19 cellular contexts compared by ENCODE assay signal in the genomic region with DNA sequence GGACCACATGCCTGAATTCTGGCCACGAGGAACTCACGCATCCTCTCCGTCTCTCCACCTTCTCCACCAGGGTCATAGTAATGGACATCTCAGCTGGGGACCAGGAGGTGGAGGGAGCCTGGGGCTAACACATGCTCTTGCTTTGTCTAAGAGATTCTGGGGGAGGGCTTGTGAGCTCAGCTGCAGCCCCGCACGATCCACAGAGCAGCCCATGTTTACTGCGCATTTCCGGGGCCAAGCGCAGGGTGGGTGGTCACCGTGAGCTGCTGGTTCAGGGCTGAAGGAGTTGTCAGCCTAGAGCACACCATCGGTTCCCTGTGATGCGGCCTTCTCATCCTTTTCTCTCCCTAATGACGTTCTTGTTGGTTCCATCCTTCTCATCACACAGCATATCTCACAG. TPM values are rescaled to one million over a fixed set of nuclear protein-coding genes. Genes with fewer than 3 reads are reported as not detected.
DNase-seq lines count a peak whose midpoint lies in the region; ATAC-seq and TF ChIP-seq lines count a peak whose summit lies in the region.
"Had no signal": no experiment of that assay in that cellular context is flagged by ENCODE, and none has a peak within 500 bp of the region (broad histone marks: within the 10 kb centered on the region; RNA-seq: fewer than 3 reads in every experiment).

No MANE protein-coding gene starts in this region.

- no peak for ATAC-seq in stimulated activated effector memory CD8-positive, alpha-beta T cell treated with anti-CD3 and anti-CD28 coated beads, Interleukin-12 subunit alpha, Interleukin-12 subunit beta, amount 100 ng/mL, for 72 hours
- ATAC-seq: CD8-positive, alpha-beta T cell had no signal

- H3K27me3 Mint-ChIP-seq in CD14-positive monocyte (ENCODE audit: low read depth in 3 of 3): peaks cover 4 to 10% (median 6%) of the 10 kb centered on the region in 3 donors

- H3K9me3 Mint-ChIP-seq in CD14-positive monocyte: peaks cover 4 to 29% (median 18%) of the 10 kb centered on the region in 7 donors
- H3K9me3 Mint-ChIP-seq in stimulated activated effector memory CD8-positive, alpha-beta T cell treated with anti-CD3 and anti-CD28 coated beads, Interleukin-12 subunit alpha, Interleukin-12 subunit beta, amount 100 ng/mL, for 72 hours: peaks cover 8% of the 10 kb centered on the region

- H3K4me1 ChIP-seq in MM.1S (ENCODE audit: low read length) (no peaks in the 10 kb centered on the region), thyroid gland (peaks cover 42% of the 10 kb centered on the region in 2 donors)
- H3K4me1 ChIP-seq: Caco-2 had no signal

- no peak overlapping the region for H3K9ac ChIP-seq in MM.1S (ENCODE audit: low read length)
- H3K9ac ChIP-seq: GM23248 had no signal

- H3K27ac Mint-ChIP-seq in CD14-positive monocyte: no peak overlapping the region
- no peak overlapping the region for H3K27ac Mint-ChIP-seq in stimulated activated effector memory CD8-positive, alpha-beta T cell treated with anti-CD3 and anti-CD28 coated beads, Interleukin-12 subunit alpha, Interleukin-12 subunit beta, amount 100 ng/mL, for 72 hours
- H3K27ac Mint-ChIP-seq: CD4-positive, CD25-positive, alpha-beta regulatory T cell; CD8-positive, alpha-beta T cell had no signal

- peak; percentile 20 for DNase-seq in CD14-positive monocyte (ENCODE audit: low spot score)
- no peak for DNase-seq in MM.1S
- peak; percentile 16 for DNase-seq in posterior vena cava (ENCODE audit: low spot score)
- DNase-seq in thyroid gland: no peak
- no peak for DNase-seq in stimulated activated effector memory CD8-positive, alpha-beta T cell treated with anti-CD3 and anti-CD28 coated beads, Interleukin-12 subunit alpha, Interleukin-12 subunit beta, amount 100 ng/mL, for 72 hours (ENCODE audit: low spot score in 2 of 2)
- no peak for DNase-seq in NCI-H524 treated with DMSO at 0.1 percent for 48 hours (lab: John Stamatoyannopoulos, UW)
- DNase-seq: C1 segment of cervical spinal cord; Caco-2; CD4-positive, CD25-positive, alpha-beta regulatory T cell; CD8-positive, alpha-beta T cell; DMS153; DND-41; GM23248; H7; HCEC 1CT had no signal

- peaks cover 100% of the 10 kb centered on the region for H3K27me3 ChIP-seq in MM.1S (replicated peaks; ENCODE audit: insufficient read depth, low read length)
- no peaks in the 10 kb centered on the region for H3K27me3 ChIP-seq in thyroid gland

- no peaks in the 10 kb centered on the region for H4K20me1 ChIP-seq in MM.1S (ENCODE audit: insufficient read depth, low read length)

- no peak overlapping the region for H3K4me3 Mint-ChIP-seq in CD14-positive monocyte
- H3K4me3 Mint-ChIP-seq in stimulated activated effector memory CD8-positive, alpha-beta T cell treated with anti-CD3 and anti-CD28 coated beads, Interleukin-12 subunit alpha, Interleukin-12 subunit beta, amount 100 ng/mL, for 72 hours: no peak overlapping the region
- H3K4me3 Mint-ChIP-seq: CD4-positive, CD25-positive, alpha-beta regulatory T cell; CD8-positive, alpha-beta T cell had no signal

- H3K4me1 Mint-ChIP-seq in CD14-positive monocyte: no peaks in the 10 kb centered on the region
- peaks cover 16% of the 10 kb centered on the region for H3K4me1 Mint-ChIP-seq in stimulated activated effector memory CD8-positive, alpha-beta T cell treated with anti-CD3 and anti-CD28 coated beads, Interleukin-12 subunit alpha, Interleukin-12 subunit beta, amount 100 ng/mL, for 72 hours
- H3K4me1 Mint-ChIP-seq: CD4-positive, CD25-positive, alpha-beta regulatory T cell had no signal

- no peaks in the 10 kb centered on the region for H3K79me2 ChIP-seq in MM.1S (ENCODE audit: low read length)

- H3K9me2 ChIP-seq in MM.1S (replicated peaks; ENCODE audit: insufficient read depth, low read length): no peaks in the 10 kb centered on the region

- H3K36me3 ChIP-seq in MM.1S (replicated peaks; ENCODE audit: insufficient read depth, low read length) (no peaks in the 10 kb centered on the region), thyroid gland (no peaks in the 10 kb centered on the region)

- H2AFZ ChIP-seq in MM.1S (ENCODE audit: low read length): no peak overlapping the region
- H2AFZ ChIP-seq: GM23248 had no signal

- TF ChIP-seq POLR2A in thyroid gland (IDR thresholded peaks at IDR 0.05): no peak

- 94 to 97% methylated on average over 12 of the region's 12 CpGs for WGBS in thyroid gland, 2 donors

- H3K4me2 ChIP-seq in MM.1S (ENCODE audit: low read depth, low read length): peak overlapping the region; percentile 10; the same call in 1 of the 2 replicates

- H3K9me3 ChIP-seq in MM.1S (replicated peaks; ENCODE audit: insufficient read depth, low read length): no peaks in the 10 kb centered on the region
- no peaks in the 10 kb centered on the region for H3K9me3 ChIP-seq in thyroid gland
- H3K9me3 ChIP-seq: Caco-2 had no signal

- H3K27ac ChIP-seq in MM.1S (ENCODE audit: low read length) (no peak overlapping the region), thyroid gland (peak overlapping the region in 2 of 3 donors; percentile 84 to 88)
- H3K27ac ChIP-seq: GM23248 had no signal

- TF ChIP-seq CTCF in CD14-positive monocyte (IDR thresholded peaks at IDR 0.05): no peak
- no peak for TF ChIP-seq CTCF in MM.1S (IDR thresholded peaks at IDR 0.05; ENCODE audit: low read length)
- no peak for TF ChIP-seq CTCF in thyroid gland (IDR thresholded peaks at IDR 0.05)

- intact Hi-C loops in CD14-positive monocyte (cut with micrococcal nuclease) (no loop called here), posterior vena cava (cut with DNase I) (no loop called here), thyroid gland (cut with DNase I) (no loop called here)

- no peaks in the 10 kb centered on the region for H3F3A ChIP-seq in MM.1S (ENCODE audit: insufficient read depth, low read length)

- H3K36me3 Mint-ChIP-seq in CD14-positive monocyte: no peaks in the 10 kb centered on the region
- H3K36me3 Mint-ChIP-seq in stimulated activated effector memory CD8-positive, alpha-beta T cell treated with anti-CD3 and anti-CD28 coated beads, Interleukin-12 subunit alpha, Interleukin-12 subunit beta, amount 100 ng/mL, for 72 hours: no peaks in the 10 kb centered on the region
- H3K36me3 Mint-ChIP-seq: CD8-positive, alpha-beta T cell had no signal

- H3K4me3 ChIP-seq in MM.1S (ENCODE audit: low read length): no peak overlapping the region
- H3K4me3 ChIP-seq in thyroid gland (replicated peaks in 1 of 3): no peak overlapping the region
- H3K4me3 ChIP-seq: GM23248 had no signal

RNA-seq across cellular contexts. Expression of a gene that starts 7.5 kb away (rescaled TPM):
- not detected for polyA plus RNA-seq in CD14-positive monocyte
- total RNA-seq in posterior vena cava (not detected), thyroid gland (10 to 100 TPM in 1 of 4 donors, 1 to 10 TPM in 1, not detected in 2; 2.5 to 14.3 TPM)
- total RNA-seq: A172; A673; CD4-positive, CD25-positive, alpha-beta regulatory T cell; CD8-positive, alpha-beta T cell; GM23248; H1; H7 had no signal
- polyA plus RNA-seq: BJ; CD4-positive, CD25-positive, alpha-beta regulatory T cell; GM23248; H1 had no signal

RNA-seq across cellular contexts. Expression of a gene that starts 8.1 kb away (rescaled TPM):
- not detected for polyA plus RNA-seq in CD14-positive monocyte
- total RNA-seq in posterior vena cava (not detected), thyroid gland (not detected)
- total RNA-seq: A172; A673; CD4-positive, CD25-positive, alpha-beta regulatory T cell; CD8-positive, alpha-beta T cell; GM23248; H1; H7 had no signal
- polyA plus RNA-seq: BJ; CD4-positive, CD25-positive, alpha-beta regulatory T cell; GM23248; H1 had no signal

RNA-seq across cellular contexts. Expression of a gene that starts 37.6 kb away (rescaled TPM):
- polyA plus RNA-seq in CD14-positive monocyte: under 1 TPM in 1 of 2 donors, not detected in 1; 0.30 TPM
- total RNA-seq in posterior vena cava (not detected), thyroid gland (10 to 100 TPM in 1 of 4 donors, 1 to 10 TPM in 3; 5.0 to 12.6 (median 6.2) TPM)
- total RNA-seq: A673, Caco-2, GM23248, H1, H7 had no signal
- polyA plus RNA-seq: BJ, GM23248 had no signal

RNA-seq across cellular contexts. Expression of a gene that starts 43.1 kb away (rescaled TPM):
- not detected for polyA plus RNA-seq in CD14-positive monocyte
- 10 to 100 TPM; 21.1 to 24.4 TPM for total RNA-seq in posterior vena cava
- 1,000 to 10,000 TPM in 2 of 4 donors, 100 to 1,000 TPM in 2; 246 to 4,817 (median 914) TPM for total RNA-seq in thyroid gland
- total RNA-seq: A172; A673; CD4-positive, CD25-positive, alpha-beta regulatory T cell; CD8-positive, alpha-beta T cell; GM23248 had no signal
- polyA plus RNA-seq: BJ; CD4-positive, CD25-positive, alpha-beta regulatory T cell; GM23248 had no signal

RNA-seq across cellular contexts. Expression of a gene that starts 45.4 kb away (rescaled TPM):
- not detected for polyA plus RNA-seq in CD14-positive monocyte
- total RNA-seq in posterior vena cava (under 1 TPM; 0.32 to 0.38 TPM), thyroid gland (1 to 10 TPM in 1 of 4 donors, under 1 TPM in 2, not detected in 1; 0.54 to 1.3 (median 0.81) TPM)
- total RNA-seq: A172, A673, Caco-2, GM23248, H1, H7 had no signal
- polyA plus RNA-seq: BJ, GM23248, H1 had no signal

Comparison
In these comparisons a context has a peak if more than half of its experiments do, and no peak if none do; other contexts are left out.
1. DNase-seq: peak in CD14-positive monocyte (single experiment) and posterior vena cava (single experiment); none in MM.1S (single experiment), thyroid gland (0 of 2), stimulated activated effector memory CD8-positive, alpha-beta T cell treated with anti-CD3 and anti-CD28 coated beads, Interleukin-12 subunit alpha, Interleukin-12 subunit beta, amount 100 ng/mL, for 72 hours (0 of 2) and NCI-H524 treated with DMSO at 0.1 percent for 48 hours (single experiment).
2. RNA of a gene that starts 37.6 kb away (total RNA-seq): 5.0 to 12.6 TPM in thyroid gland; not detected in posterior vena cava; every median in the first group is over 4 times any median in the second.